Comparison of ENCODE assay signal across 18 cellular contexts in genomic region chr4:153075256-153075630, GRCh38.
DNase-seq lines count a peak whose midpoint lies in the region; ATAC-seq and TF ChIP-seq lines count a peak whose summit lies in the region.
"Had no signal": no experiment of that assay in that cellular context is flagged by ENCODE, and none has a peak within 500 bp of the region (broad histone marks: within the 10 kb centered on the region; RNA-seq: fewer than 3 reads in every experiment).

No MANE protein-coding gene starts in this region.

- no peaks in the 10 kb centered on the region for H3K36me3 ChIP-seq in neural progenitor cell
- no peaks in the 10 kb centered on the region for H3K36me3 ChIP-seq in OCI-LY7 (ENCODE audit: insufficient read depth, low read length)
- H3K36me3 ChIP-seq: BLaER1, HAP-1 had no signal

- H3K4me2 ChIP-seq in neural progenitor cell (peak overlapping the region; percentile 59), OCI-LY7 (ENCODE audit: low read length) (no peak overlapping the region)
- H3K4me2 ChIP-seq: BLaER1 had no signal

- peaks cover 10% of the 10 kb centered on the region for H3K9me3 Mint-ChIP-seq in neural progenitor cell
- peaks cover 0 to 1% of the 10 kb centered on the region in 2 donors for H3K9me3 Mint-ChIP-seq in stimulated activated naive B cell treated with anti-CD40 and anti-IgM and Interleukin-4, amounts not matched to agents 10 μg/mL and 1 μg/mL and 100 μg/mL, for 72 hours
- H3K9me3 Mint-ChIP-seq: CD8-positive, alpha-beta T cell; HFFc6 had no signal

- peak overlapping the region; percentile 89 for H3K27ac ChIP-seq in neural progenitor cell
- H3K27ac ChIP-seq in OCI-LY7 (ENCODE audit: low read depth, low read length, poor library complexity, severe bottlenecking): no peak overlapping the region
- H3K27ac ChIP-seq: 22Rv1, BLaER1, C4-2B had no signal

- H3K4me3 ChIP-seq in neural progenitor cell (no peak overlapping the region), OCI-LY7 (ENCODE audit: low read depth, low read length, poor library complexity, severe bottlenecking) (no peak overlapping the region)
- H3K4me3 ChIP-seq: BLaER1, HAP-1 had no signal

- peaks cover 18% of the 10 kb centered on the region for H3F3A ChIP-seq in neural progenitor cell (ENCODE audit: low read depth)

- peak; percentile 90 to 95 for ATAC-seq in stimulated activated naive B cell treated with anti-CD40 and anti-IgM and Interleukin-4, amounts not matched to agents 10 μg/mL and 1 μg/mL and 100 μg/mL, for 72 hours (replicated peaks)
- no peak for ATAC-seq in GM21528 (IDR thresholded peaks at IDR 0.05; ENCODE audit: low FRiP score, unreplicated experiment)
- ATAC-seq: CD8-positive, alpha-beta T cell had no signal

- no TSS peak for BruUV-seq in OCI-LY7 (replicated peaks; lab: Mats Ljungman, UMichigan)

- no peak overlapping the region for H3K9ac ChIP-seq in neural progenitor cell
- H3K9ac ChIP-seq: BLaER1 had no signal

- DNase-seq in NOMO-1 treated with DMSO at 0.1 percent for 48 hours (lab: John Stamatoyannopoulos, UW; ENCODE audit: unreplicated experiment) (peak; percentile 5), NOMO-1 treated with dmso at 0.1 percent for 144 hours (lab: John Stamatoyannopoulos, UW; ENCODE audit: unreplicated experiment) (no peak), neural progenitor cell (ENCODE audit: low spot score) (no peak), OCI-LY7 (ENCODE audit: low spot score) (no peak)
- DNase-seq in stimulated activated naive B cell treated with anti-CD40 and anti-IgM and Interleukin-4, amounts not matched to agents 10 μg/mL and 1 μg/mL and 100 μg/mL, for 72 hours: peak; percentile 8
- DNase-seq: Caco-2; CD8-positive, alpha-beta T cell; DMS153; DND-41; GOT3; HFFc6 had no signal

- no peaks in the 10 kb centered on the region for H3K27me3 ChIP-seq in neural progenitor cell
- H3K27me3 ChIP-seq: BLaER1 had no signal

- CTCF ChIA-PET in OCI-LY7 (lab: Charles Lee; ENCODE audit: unreplicated experiment): no interaction called here

- H3K9me3 ChIP-seq in neural progenitor cell (ENCODE audit: low read depth) (no peaks in the 10 kb centered on the region), OCI-LY7 (ENCODE audit: low read length) (no peaks in the 10 kb centered on the region)
- H3K9me3 ChIP-seq: Caco-2 had no signal

- H2AFZ ChIP-seq in neural progenitor cell (replicated peaks) (no peak overlapping the region), OCI-LY7 (ENCODE audit: low read length) (no peak overlapping the region)

- peaks cover 21% of the 10 kb centered on the region for H3K4me1 Mint-ChIP-seq in neural progenitor cell
- H3K4me1 Mint-ChIP-seq in stimulated activated naive B cell treated with anti-CD40 and anti-IgM and Interleukin-4, amounts not matched to agents 10 μg/mL and 1 μg/mL and 100 μg/mL, for 72 hours: peaks cover 16 to 38% of the 10 kb centered on the region in 2 donors

- POLR2A ChIA-PET in OCI-LY7 (lab: Charles Lee): interaction anchor here (0.6 to 1.3 kb wide), 3 partner anchors 8 to 95 kb away, joined by 3 to 4 read pairs (median 3); no protein-coding TSS in a partner anchor

- peaks cover 31% of the 10 kb centered on the region for H3K4me1 ChIP-seq in neural progenitor cell
- H3K4me1 ChIP-seq in OCI-LY7 (ENCODE audit: insufficient read depth, low read length, poor library complexity, severe bottlenecking): no peaks in the 10 kb centered on the region
- H3K4me1 ChIP-seq: Caco-2 had no signal

- H3K27me3 Mint-ChIP-seq in neural progenitor cell (ENCODE audit: insufficient read depth, low read depth): peaks cover 11% of the 10 kb centered on the region
- H3K27me3 Mint-ChIP-seq in stimulated activated naive B cell treated with anti-CD40 and anti-IgM and Interleukin-4, amounts not matched to agents 10 μg/mL and 1 μg/mL and 100 μg/mL, for 72 hours: peaks cover 0 to 4% of the 10 kb centered on the region in 2 donors
- H3K27me3 Mint-ChIP-seq: B cell had no signal

- intact Hi-C loops in OCI-LY7 (cut with micrococcal nuclease; ENCODE audit: unreplicated experiment): no loop called here

- H3K9me2 ChIP-seq in OCI-LY7 (ENCODE audit: insufficient read depth, low read length): no peaks in the 10 kb centered on the region

- TF ChIP-seq CTCF in neural progenitor cell (IDR thresholded peaks at IDR 0.05) (no peak), OCI-LY7 (conservative IDR thresholded peaks at IDR 0.05; ENCODE audit: low read length) (no peak)

- no peaks in the 10 kb centered on the region for H4K20me1 ChIP-seq in neural progenitor cell (ENCODE audit: low read depth)
- H4K20me1 ChIP-seq in OCI-LY7 (ENCODE audit: insufficient read depth, low read length): no peaks in the 10 kb centered on the region
- H4K20me1 ChIP-seq: BLaER1 had no signal

- H3K4me3 Mint-ChIP-seq in neural progenitor cell: no peak overlapping the region
- H3K4me3 Mint-ChIP-seq in stimulated activated naive B cell treated with anti-CD40 and anti-IgM and Interleukin-4, amounts not matched to agents 10 μg/mL and 1 μg/mL and 100 μg/mL, for 72 hours: no peak overlapping the region
- H3K4me3 Mint-ChIP-seq: B cell; CD4-positive, CD25-positive, alpha-beta regulatory T cell; CD8-positive, alpha-beta T cell; HFFc6 had no signal

- H3K27ac Mint-ChIP-seq in neural progenitor cell: no peak overlapping the region
- H3K27ac Mint-ChIP-seq in stimulated activated naive B cell treated with anti-CD40 and anti-IgM and Interleukin-4, amounts not matched to agents 10 μg/mL and 1 μg/mL and 100 μg/mL, for 72 hours: no peak overlapping the region
- H3K27ac Mint-ChIP-seq: B cell; CD8-positive, alpha-beta T cell; HFFc6 had no signal

- H3K79me2 ChIP-seq in neural progenitor cell (ENCODE audit: low read depth) (no peaks in the 10 kb centered on the region), OCI-LY7 (ENCODE audit: insufficient read depth, low read depth, low read length) (no peaks in the 10 kb centered on the region)

- H3K36me3 Mint-ChIP-seq in neural progenitor cell: peaks cover 2% of the 10 kb centered on the region
- peaks cover 2 to 3% of the 10 kb centered on the region in 2 donors for H3K36me3 Mint-ChIP-seq in stimulated activated naive B cell treated with anti-CD40 and anti-IgM and Interleukin-4, amounts not matched to agents 10 μg/mL and 1 μg/mL and 100 μg/mL, for 72 hours
- H3K36me3 Mint-ChIP-seq: CD4-positive, CD25-positive, alpha-beta regulatory T cell; CD8-positive, alpha-beta T cell had no signal

Comparison
In these comparisons a context has a peak if more than half of its experiments do, and no peak if none do; other contexts are left out.
1. DNase-seq: peak in NOMO-1 treated with DMSO at 0.1 percent for 48 hours (single experiment) and stimulated activated naive B cell treated with anti-CD40 and anti-IgM and Interleukin-4, amounts not matched to agents 10 μg/mL and 1 μg/mL and 100 μg/mL, for 72 hours (single experiment); none in NOMO-1 treated with dmso at 0.1 percent for 144 hours (single experiment), neural progenitor cell (single experiment) and OCI-LY7 (single experiment).